ENCODE assay signal across 8 cellular contexts in genomic region chr2:20012282-20013060, GRCh38. TPM values are rescaled to one million over a fixed set of nuclear protein-coding genes. Genes with fewer than 3 reads are reported as not detected.
DNase-seq lines count a peak whose midpoint lies in the region; ATAC-seq and TF ChIP-seq lines count a peak whose summit lies in the region.

A gene with protein sequence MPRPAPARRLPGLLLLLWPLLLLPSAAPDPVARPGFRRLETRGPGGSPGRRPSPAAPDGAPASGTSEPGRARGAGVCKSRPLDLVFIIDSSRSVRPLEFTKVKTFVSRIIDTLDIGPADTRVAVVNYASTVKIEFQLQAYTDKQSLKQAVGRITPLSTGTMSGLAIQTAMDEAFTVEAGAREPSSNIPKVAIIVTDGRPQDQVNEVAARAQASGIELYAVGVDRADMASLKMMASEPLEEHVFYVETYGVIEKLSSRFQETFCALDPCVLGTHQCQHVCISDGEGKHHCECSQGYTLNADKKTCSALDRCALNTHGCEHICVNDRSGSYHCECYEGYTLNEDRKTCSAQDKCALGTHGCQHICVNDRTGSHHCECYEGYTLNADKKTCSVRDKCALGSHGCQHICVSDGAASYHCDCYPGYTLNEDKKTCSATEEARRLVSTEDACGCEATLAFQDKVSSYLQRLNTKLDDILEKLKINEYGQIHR (minus strand): TSS chr2:20012668. CDS start chr2:20012631, 37 bp downstream.

- H3K9me3 ChIP-seq in hepatocyte (ENCODE audit: low read depth) = no peaks in the 10 kb centered on the region

- TF ChIP-seq CTCF in HFFc6 (IDR thresholded peaks at IDR 0.05) (no peak), hepatocyte (IDR thresholded peaks at IDR 0.05; ENCODE audit: poor library complexity) (no peak), retinal pigment epithelial cell (conservative IDR thresholded peaks at IDR 0.05; ENCODE audit: low read depth, low read length) (no peak)

- peak within 1 kb of the TSS; percentile 55 for H3K27ac ChIP-seq in hepatocyte

- peak within 1 kb of the TSS; percentile 36; the same call in 1 of the 2 replicates for H3K27ac Mint-ChIP-seq in HFFc6
- H3K27ac Mint-ChIP-seq in activated naive CD8-positive, alpha-beta T cell treated with anti-CD3 and anti-CD28 coated beads, Interleukin-2, amount 50 U/mL, for 24 hours = no peak within 1 kb of the TSS

- peak within 1 kb of the TSS; percentile 62 for H3K4me3 ChIP-seq in hepatocyte
- H3K4me3 ChIP-seq in retinal pigment epithelial cell (ENCODE audit: low read length) = peak within 1 kb of the TSS; percentile 45

- WGBS in hepatocyte (ENCODE audit: low lambda C conversion rate, missing lambda C conversion rate) = 2% methylated on average over 44 of the region's 86 CpGs

- H3K36me3 Mint-ChIP-seq in HFFc6 (ENCODE audit: low read depth) = peaks cover 5% of the 10 kb centered on the region; the same call in 1 of the 2 replicates
- H3K36me3 Mint-ChIP-seq in activated naive CD8-positive, alpha-beta T cell treated with anti-CD3 and anti-CD28 coated beads, Interleukin-2, amount 50 U/mL, for 24 hours (ENCODE audit: low read depth) = no peaks in the 10 kb centered on the region

- H3K27me3 Mint-ChIP-seq in HFFc6 (ENCODE audit: insufficient read depth) = peaks cover 12% of the 10 kb centered on the region
- peaks cover 44% of the 10 kb centered on the region for H3K27me3 Mint-ChIP-seq in activated naive CD8-positive, alpha-beta T cell treated with anti-CD3 and anti-CD28 coated beads, Interleukin-2, amount 50 U/mL, for 24 hours

- H3K36me3 ChIP-seq in hepatocyte (replicated peaks; ENCODE audit: insufficient read depth, low read depth) = no peaks in the 10 kb centered on the region

- H3K27me3 ChIP-seq in hepatocyte = peaks cover 17% of the 10 kb centered on the region

- H3K4me1 Mint-ChIP-seq in HFFc6 (ENCODE audit: low read depth) = peaks cover 6% of the 10 kb centered on the region
- H3K4me1 Mint-ChIP-seq in activated naive CD8-positive, alpha-beta T cell treated with anti-CD3 and anti-CD28 coated beads, Interleukin-2, amount 50 U/mL, for 24 hours = peaks cover 3% of the 10 kb centered on the region

- H3K4me2 ChIP-seq in hepatocyte = peak within 1 kb of the TSS; percentile 97

- H3K9me3 Mint-ChIP-seq in HFFc6 = peaks cover 5% of the 10 kb centered on the region; the same call in 1 of the 2 replicates
- H3K9me3 Mint-ChIP-seq in activated naive CD8-positive, alpha-beta T cell treated with anti-CD3 and anti-CD28 coated beads, Interleukin-2, amount 50 U/mL, for 24 hours = peaks cover 4% of the 10 kb centered on the region

- H3K9me2 ChIP-seq in hepatocyte (replicated peaks; ENCODE audit: insufficient read depth) = no peaks in the 10 kb centered on the region

- peak; percentile 95 for DNase-seq in AG20443 (ENCODE audit: low spot score)
- no peak for DNase-seq in HFFc6
- no peak for DNase-seq in activated naive CD8-positive, alpha-beta T cell treated with anti-CD3 and anti-CD28 coated beads, Interleukin-2, amount 50 U/mL, for 24 hours
- DNase-seq in hepatocyte (ENCODE audit: low spot score) = peak; percentile 56
- DNase-seq in retinal pigment epithelial cell (ENCODE audit: low read depth) = no peak
- no peak for DNase-seq in SKM-1 (lab: John Stamatoyannopoulos, UW; ENCODE audit: unreplicated experiment)
- no peak for DNase-seq in activated CD4-positive, alpha-beta T cell treated with anti-CD3 and anti-CD28 coated beads, Interleukin-2, amount 50 U/mL, for 4 hours

- H4K20me1 ChIP-seq in hepatocyte (ENCODE audit: insufficient read depth, poor library complexity, severe bottlenecking) = no peaks in the 10 kb centered on the region

- H3K4me1 ChIP-seq in hepatocyte (ENCODE audit: insufficient read depth) = peaks cover 7% of the 10 kb centered on the region

- peak within 1 kb of the TSS; percentile 95 for H2AFZ ChIP-seq in hepatocyte

- H3K79me2 ChIP-seq in hepatocyte = no peaks in the 10 kb centered on the region

- ATAC-seq in activated naive CD8-positive, alpha-beta T cell treated with anti-CD3 and anti-CD28 coated beads, Interleukin-2, amount 50 U/mL, for 24 hours = peak; percentile 33
- ATAC-seq in HG03342 (IDR thresholded peaks at IDR 0.05; ENCODE audit: unreplicated experiment) = no peak

- H3K4me3 Mint-ChIP-seq in HFFc6 = peak within 1 kb of the TSS; percentile 83
- H3K4me3 Mint-ChIP-seq in activated naive CD8-positive, alpha-beta T cell treated with anti-CD3 and anti-CD28 coated beads, Interleukin-2, amount 50 U/mL, for 24 hours = peak within 1 kb of the TSS; percentile 53

RNA-seq across cellular contexts. Expression of the gene that starts here (rescaled TPM):
- 1 to 10 TPM in 5 of 6 experiments, under 1 TPM in 1; 0.69 to 1.5 (median 1.2) TPM for total RNA-seq in HFFc6 (2021; fragmentation: NEBNext Ultra II Directional; extraction: Animal tissue kit (Norgen Biotek cat#: 25700))
- 2.3 and 3.5 TPM in 2 replicates for total RNA-seq in hepatocyte
- 6.0 and 6.8 TPM in 2 replicates for polyA plus RNA-seq in hepatocyte

Comparison
In these comparisons a context has a peak if more than half of its experiments do, and no peak if none do; other contexts are left out.
1. DNase-seq: peak in AG20443 (single experiment) and hepatocyte (single experiment); none in HFFc6 (single experiment), activated naive CD8-positive, alpha-beta T cell treated with anti-CD3 and anti-CD28 coated beads, Interleukin-2, amount 50 U/mL, for 24 hours (single experiment), retinal pigment epithelial cell (single experiment), SKM-1 (single experiment) and activated CD4-positive, alpha-beta T cell treated with anti-CD3 and anti-CD28 coated beads, Interleukin-2, amount 50 U/mL, for 4 hours (0 of 2).